ENCODE assay signal across 8 cellular contexts in genomic region chrX:56563231-56564116, GRCh38. TPM values are rescaled to one million over a fixed set of nuclear protein-coding genes. Genes with fewer than 3 reads are reported as not detected.
DNase-seq lines count a peak whose midpoint lies in the region; ATAC-seq and TF ChIP-seq lines count a peak whose summit lies in the region.

UBQLN2 (plus strand) TSS chrX:56563627; CDS start chrX:56563874, 247 bp downstream.

- DNase-seq in DMS153 treated with DMSO at 0.1 percent for 48 hours (lab: John Stamatoyannopoulos, UW; ENCODE audit: unreplicated experiment), result peak; percentile 8
- peak; percentile 86 for DNase-seq in RPMI8226
- peak; percentile 51 to 63 for DNase-seq in activated T-helper 1 cell treated with anti-CD3 and anti-CD28 coated beads, Interleukin-2, amount 50 U/mL, for 16 hours (ENCODE audit: low read depth in 1 of 2, low spot score in 1 of 2)
- DNase-seq in fibroblast of mammary gland (ENCODE audit: low read depth), result peak; percentile 75
- DNase-seq in natural killer cell treated with Interleukin-12 subunit alpha and Interleukin-12 subunit beta and Interleukin-15 and Interleukin-18, amount 100 ng/mL, for 72 hours (ENCODE audit: low spot score), result peak; percentile 78
- DNase-seq in stimulated activated naive CD8-positive, alpha-beta T cell treated with anti-CD3 and anti-CD28 coated beads, Interleukin-15, Interleukin-2, amounts not matched to agents 100 U/mL and 50 U/mL, for 24 hours, result peak; percentile 80

- H3K4me1 Mint-ChIP-seq in natural killer cell treated with Interleukin-12 subunit alpha and Interleukin-12 subunit beta and Interleukin-15 and Interleukin-18, amount 100 ng/mL, for 72 hours (ENCODE audit: low read depth in 2 of 2), result peaks cover 14 to 25% of the 10 kb centered on the region in 2 donors

- H3K27ac Mint-ChIP-seq in natural killer cell treated with Interleukin-12 subunit alpha and Interleukin-12 subunit beta and Interleukin-15 and Interleukin-18, amount 100 ng/mL, for 72 hours, result peak within 1 kb of the TSS; percentile 90 to 98

- peak within 1 kb of the TSS; percentile 97 for H3K4me3 Mint-ChIP-seq in natural killer cell treated with Interleukin-12 subunit alpha and Interleukin-12 subunit beta and Interleukin-15 and Interleukin-18, amount 100 ng/mL, for 72 hours

- peak within 1 kb of the TSS; percentile 92 for H3K4me2 ChIP-seq in KMS-11

- H3K9ac ChIP-seq in KMS-11, result peak within 1 kb of the TSS; percentile 98

- peaks cover 25% of the 10 kb centered on the region for H3K4me1 ChIP-seq in KMS-11 (ENCODE audit: low read depth, poor library complexity, severe bottlenecking)

- no peaks in the 10 kb centered on the region; the same call in 1 of the 2 replicates for H3K36me3 ChIP-seq in KMS-11 (ENCODE audit: insufficient read depth)

- no peaks in the 10 kb centered on the region for H3K9me3 Mint-ChIP-seq in natural killer cell treated with Interleukin-12 subunit alpha and Interleukin-12 subunit beta and Interleukin-15 and Interleukin-18, amount 100 ng/mL, for 72 hours

- peaks cover 4% of the 10 kb centered on the region; the same call in 1 of the 2 replicates for H4K20me1 ChIP-seq in KMS-11 (ENCODE audit: insufficient read depth)

- no peaks in the 10 kb centered on the region for H3K27me3 ChIP-seq in KMS-11 (ENCODE audit: insufficient read depth, low read depth)

- peak; percentile 75 for ATAC-seq in GM21619 (IDR thresholded peaks at IDR 0.05; ENCODE audit: unreplicated experiment)
- ATAC-seq in natural killer cell treated with Interleukin-12 subunit alpha and Interleukin-12 subunit beta and Interleukin-15 and Interleukin-18, amount 100 ng/mL, for 72 hours, result peak; percentile 90 to 92
- ATAC-seq in stimulated activated naive CD8-positive, alpha-beta T cell treated with anti-CD3 and anti-CD28 coated beads, Interleukin-15, Interleukin-2, amounts not matched to agents 100 U/mL and 50 U/mL, for 24 hours, result peak; percentile 81

- peaks cover 0 to 3% of the 10 kb centered on the region in 2 donors for H3K27me3 Mint-ChIP-seq in natural killer cell treated with Interleukin-12 subunit alpha and Interleukin-12 subunit beta and Interleukin-15 and Interleukin-18, amount 100 ng/mL, for 72 hours

- TF ChIP-seq CTCF in KMS-11 (conservative IDR thresholded peaks at IDR 0.05; ENCODE audit: low read depth, low read length), result no peak
- TF ChIP-seq CTCF in fibroblast of mammary gland (conservative IDR thresholded peaks at IDR 0.05; ENCODE audit: control insufficient read depth, insufficient read depth, low read depth, low read length), result peak; percentile 32

- peaks cover 9% of the 10 kb centered on the region for H3K36me3 Mint-ChIP-seq in natural killer cell treated with Interleukin-12 subunit alpha and Interleukin-12 subunit beta and Interleukin-15 and Interleukin-18, amount 100 ng/mL, for 72 hours

- peak within 1 kb of the TSS; percentile 50 for H2AFZ ChIP-seq in KMS-11 (ENCODE audit: low read depth)

- peaks cover 49% of the 10 kb centered on the region for H3K79me2 ChIP-seq in KMS-11 (ENCODE audit: insufficient read depth, low read depth)

- H3K4me3 ChIP-seq in KMS-11 (IDR thresholded peaks at IDR 0.05; ENCODE audit: insufficient read depth, low read depth, low read length), result no peak within 1 kb of the TSS
- peak within 1 kb of the TSS; percentile 66 for H3K4me3 ChIP-seq in fibroblast of mammary gland (ENCODE audit: control insufficient read depth, low read depth, low read length)

- peak within 1 kb of the TSS; percentile 97 for H3K27ac ChIP-seq in KMS-11

RNA-seq across cellular contexts. Expression of gene UBQLN2, which starts in this region (rescaled TPM):
- total RNA-seq in natural killer cell treated with Interleukin-12 subunit alpha and Interleukin-12 subunit beta and Interleukin-15 and Interleukin-18, amount 100 ng/mL, for 72 hours, result 10 to 100 TPM; 29.0 to 35.5 TPM

Comparison
In these comparisons a context has a peak if more than half of its experiments do, and no peak if none do; other contexts are left out.
1. DNase-seq: peak in every context shown above with its lines; median percentile 86 in RPMI8226; 80 in stimulated activated naive CD8-positive, alpha-beta T cell treated with anti-CD3 and anti-CD28 coated beads, Interleukin-15, Interleukin-2, amounts not matched to agents 100 U/mL and 50 U/mL, for 24 hours; 78 in natural killer cell treated with Interleukin-12 subunit alpha and Interleukin-12 subunit beta and Interleukin-15 and Interleukin-18, amount 100 ng/mL, for 72 hours; 75 in fibroblast of mammary gland; 57 in activated T-helper 1 cell treated with anti-CD3 and anti-CD28 coated beads, Interleukin-2, amount 50 U/mL, for 16 hours; 8 in DMS153 treated with DMSO at 0.1 percent for 48 hours.